ENCODE assay signal across 15 cellular contexts in genomic region chr3:13579089-13579488, GRCh38. TPM values are rescaled to one million over a fixed set of nuclear protein-coding genes. Genes with fewer than 3 reads are reported as not detected.
A peak's percentile ranks its signal among the peaks of the same experiment; 100 is the strongest.
DNase-seq lines count a peak whose midpoint lies in the region; FAIRE-seq and TF ChIP-seq lines count a peak whose summit lies in the region.
"Had no signal": no experiment of that assay in that cellular context is flagged by ENCODE, and none has a peak within 500 bp of the region (broad histone marks: within the 10 kb centered on the region; RNA-seq: fewer than 3 reads in every experiment).

No MANE protein-coding gene starts in this region.

- BruUV-seq in OCI-LY7 (replicated peaks; lab: Mats Ljungman, UMichigan): no TSS peak

- H3K36me3 ChIP-seq in OCI-LY7 (ENCODE audit: insufficient read depth, low read length) (no peaks in the 10 kb centered on the region), vagina (no peaks in the 10 kb centered on the region)
- H3K36me3 ChIP-seq: neutrophil had no signal

- CTCF ChIA-PET in OCI-LY7 (lab: Charles Lee; ENCODE audit: unreplicated experiment): no interaction called here

- no peak overlapping the region for H2AFZ ChIP-seq in OCI-LY7 (ENCODE audit: low read length)

- POLR2A ChIA-PET in OCI-LY7 (lab: Charles Lee): no interaction called here

- TF ChIP-seq CTCF in OCI-LY7 (conservative IDR thresholded peaks at IDR 0.05; ENCODE audit: low read length): no peak
- TF ChIP-seq CTCF in vagina (IDR thresholded peaks at IDR 0.05): no peak

- FAIRE-seq in RCC 7860 (lab: Jason Lieb, UNC): no peak
- FAIRE-seq: endometrium, TTC549 had no signal

- H3K9me3 ChIP-seq in OCI-LY7 (ENCODE audit: low read length) (no peaks in the 10 kb centered on the region), vagina (no peaks in the 10 kb centered on the region)
- H3K9me3 ChIP-seq: neutrophil had no signal

- no peak for TF ChIP-seq POLR2A in vagina (IDR thresholded peaks at IDR 0.05)

- H3K79me2 ChIP-seq in OCI-LY7 (ENCODE audit: insufficient read depth, low read depth, low read length): no peaks in the 10 kb centered on the region

- H3K4me2 ChIP-seq in OCI-LY7 (ENCODE audit: low read length): no peak overlapping the region

- H3K27ac ChIP-seq in epithelial cell of prostate: no peak overlapping the region
- no peak overlapping the region for H3K27ac ChIP-seq in OCI-LY7 (ENCODE audit: low read depth, low read length, poor library complexity, severe bottlenecking)
- no peak overlapping the region for H3K27ac ChIP-seq in vagina
- H3K27ac ChIP-seq: neutrophil had no signal

- H3K27me3 ChIP-seq in vagina: no peaks in the 10 kb centered on the region
- H3K27me3 ChIP-seq: neutrophil had no signal

- H3K4me1 ChIP-seq in OCI-LY7 (ENCODE audit: insufficient read depth, low read length, poor library complexity, severe bottlenecking) (no peaks in the 10 kb centered on the region), vagina (peaks cover 54% of the 10 kb centered on the region)

- H3K9me2 ChIP-seq in OCI-LY7 (ENCODE audit: insufficient read depth, low read length): no peaks in the 10 kb centered on the region

- peak; percentile 83 for DNase-seq in GM04503 (ENCODE audit: low read depth)
- DNase-seq in RCC 7860 (ENCODE audit: low spot score): peak; percentile 58
- peak; percentile 59 for DNase-seq in epithelial cell of prostate (ENCODE audit: low read depth, low spot score)
- peak; percentile 47 for DNase-seq in skeletal muscle cell (ENCODE audit: low read depth)
- no peak for DNase-seq in KG1 (lab: John Stamatoyannopoulos, UW)
- DNase-seq in OCI-LY7 (ENCODE audit: low spot score): no peak
- no peak for DNase-seq in vagina (ENCODE audit: extremely low spot score in 2 of 2)
- DNase-seq: activated CD8-positive, alpha-beta T cell treated with anti-CD3 and anti-CD28 coated beads, Interleukin-2, amount 10 ng/mL, durations not matched to agents 7 days and 5 days; activated effector memory CD4-positive, alpha-beta T cell treated with Interleukin-2 at 50 U/mL for 16 hours; NCI-H1417 treated with DMSO at 0.1 percent for 48 hours; NCI-H526 had no signal

- H3K4me3 ChIP-seq in skeletal muscle cell (ENCODE audit: low read depth, low read length) (no peak overlapping the region), OCI-LY7 (ENCODE audit: low read depth, low read length, poor library complexity, severe bottlenecking) (no peak overlapping the region), vagina (no peak overlapping the region)
- H3K4me3 ChIP-seq: lung had no signal

- no peaks in the 10 kb centered on the region for H4K20me1 ChIP-seq in OCI-LY7 (ENCODE audit: insufficient read depth, low read length)

- intact Hi-C loops in OCI-LY7 (cut with micrococcal nuclease; ENCODE audit: unreplicated experiment): no loop called here
- intact Hi-C loops in vagina (cut with DNase I): no loop called here

RNA-seq across cellular contexts. Expression of gene FBLN2, which starts 30.2 kb away (rescaled TPM):
- total RNA-seq in OCI-LY7 (2014; rRNA removed; shearing (Covaris generic)): not detected in 2 replicates
- not detected in 2 replicates for total RNA-seq in OCI-LY7 (2022)
- total RNA-seq in vagina: 94.3 TPM

Comparison
In these comparisons a context has a peak if more than half of its experiments do, and no peak if none do; other contexts are left out.
1. DNase-seq: peak in GM04503 (single experiment), RCC 7860 (single experiment), epithelial cell of prostate (single experiment) and skeletal muscle cell (single experiment); none in KG1 (single experiment), OCI-LY7 (single experiment) and vagina (0 of 2).
2. RNA of gene FBLN2, which starts 30.2 kb away (total RNA-seq): 94.3 TPM in vagina (single experiment); not detected in OCI-LY7; every median in the first group is over 10 times any median in the second.